In the genomic region with DNA sequence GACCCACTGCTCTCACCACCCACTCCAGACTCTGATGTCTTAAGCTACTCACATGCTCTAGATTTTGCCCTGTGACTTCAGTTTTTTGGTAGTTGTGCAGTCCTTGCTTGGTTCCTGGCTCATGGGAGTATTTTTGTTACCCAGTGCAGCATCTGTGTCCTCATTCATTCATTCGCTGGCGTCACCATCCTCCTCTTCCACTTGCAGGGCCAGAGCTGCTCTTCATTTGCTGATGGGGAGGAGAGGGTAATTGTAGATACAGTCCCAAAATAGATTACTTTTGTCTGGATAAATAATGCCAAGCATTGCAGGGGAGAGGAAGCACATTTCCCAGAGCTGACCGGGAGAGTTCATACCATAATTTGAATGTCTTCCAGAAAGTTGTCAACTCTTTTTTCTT, we compare ENCODE assay signal across 21 cellular contexts. TPM values are rescaled to one million over a fixed set of nuclear protein-coding genes. Genes with fewer than 3 reads are reported as not detected.
DNase-seq lines count a peak whose midpoint lies in the region; ATAC-seq, FAIRE-seq and TF ChIP-seq lines count a peak whose summit lies in the region.
"Had no signal": no experiment of that assay in that cellular context is flagged by ENCODE, and none has a peak within 500 bp of the region (broad histone marks: within the 10 kb centered on the region; RNA-seq: fewer than 3 reads in every experiment).

No MANE protein-coding gene starts in this region.

- 70% methylated on average over 3 of the region's 3 CpGs for WGBS in K562 (ENCODE audit: insufficient coverage, low coverage, missing lambda C conversion rate)
- 62% methylated on average over 3 of the region's 3 CpGs for WGBS in esophagus muscularis mucosa

- no peaks in the 10 kb centered on the region for H3K9me3 Mint-ChIP-seq in neural crest cell
- H3K9me3 Mint-ChIP-seq: CD4-positive, alpha-beta T cell; GM23338 had no signal

- peak; percentile 32 for FAIRE-seq in K562 (lab: Jason Lieb, UNC)
- FAIRE-seq: A204.1, D721Med, GM12892, GM18507, HTR-8/SVneo had no signal

- BruUV-seq in K562 (replicated peaks; lab: Mats Ljungman, UMichigan): no TSS peak

- TF ChIP-seq CTCF in K562 (IDR thresholded peaks at IDR 0.05 in 2 of 3, conservative IDR thresholded peaks at IDR 0.05 in 1 of 3; ENCODE audit: insufficient read depth in 2 of 3, low read depth in 1 of 3, low read length in 3 of 3) (no peak), neural crest cell (conservative IDR thresholded peaks at IDR 0.05) (no peak), esophagus muscularis mucosa (IDR thresholded peaks at IDR 0.05) (no peak)

- in situ Hi-C loops in K562 (cut with MboI): no loop called here

- no peak for TF ChIP-seq RAD21 in K562 (CRISPR knock-in tag; conservative IDR thresholded peaks at IDR 0.05 in 1 of 2, IDR thresholded peaks at IDR 0.05 in 1 of 2)

- CTCF ChIA-PET in K562 (lab: Yijun Ruan, JAX; ENCODE audit: low intra/inter-chr PET ratio): no interaction called here

- peaks cover 2% of the 10 kb centered on the region for H3K36me3 Mint-ChIP-seq in neural crest cell (ENCODE audit: low read depth)

- H3K4me3 ChIP-seq in K562 (no peak overlapping the region), esophagus muscularis mucosa (no peak overlapping the region)
- H3K4me3 ChIP-seq: GM23338 had no signal

- peaks cover 0 to 11% of the 10 kb centered on the region in 2 experiments; a peak in 3 of 5 replicates for H3K4me1 ChIP-seq in K562 (replicated peaks in 1 of 2; ENCODE audit: control insufficient read depth in 2 of 2, insufficient read depth in 2 of 2, low read length in 2 of 2)
- peaks cover 0 to 9% (median 2%) of the 10 kb centered on the region in 4 donors for H3K4me1 ChIP-seq in esophagus muscularis mucosa

- H3K9ac ChIP-seq in K562 (ENCODE audit: insufficient read depth in 1 of 2, low read depth in 2 of 2, low read length in 2 of 2): no peak overlapping the region

- no peaks in the 10 kb centered on the region for H3K27me3 ChIP-seq in K562 (ENCODE audit: control insufficient read depth in 2 of 2, insufficient read depth in 2 of 2, low read length in 2 of 2)
- H3K27me3 ChIP-seq in esophagus muscularis mucosa: no peaks in the 10 kb centered on the region

- H2AFZ ChIP-seq in K562 (ENCODE audit: low read depth, low read length): no peak overlapping the region
- H2AFZ ChIP-seq: GM23338 had no signal

- H3K4me2 ChIP-seq in K562 (ENCODE audit: insufficient read depth, low read length): no peak overlapping the region
- H3K4me2 ChIP-seq: GM23338 had no signal

- peaks cover 3% of the 10 kb centered on the region for H4K20me1 ChIP-seq in K562 (replicated peaks; ENCODE audit: control insufficient read depth, insufficient read depth, low read length)

- DNase-seq in Ammon's horn (ENCODE audit: low spot score) (peak; percentile 27), EH (ENCODE audit: low read depth) (peak; percentile 15), K562 (ENCODE audit: extremely low read depth in 1 of 4, low spot score in 3 of 4) (no peak), neural crest cell (ENCODE audit: low read depth, low spot score) (no peak), esophagus muscularis mucosa (ENCODE audit: extremely low spot score) (no peak), NCI-H1436 (lab: John Stamatoyannopoulos, UW) (no peak)
- DNase-seq: ACHN; Caco-2; CD4-positive, alpha-beta T cell; GDM1; H7; IMR-90 had no signal

- H3K27ac ChIP-seq in K562 (ENCODE audit: extremely low read depth, low read depth, low read length) (no peak overlapping the region), esophagus muscularis mucosa (replicated peaks in 1 of 4) (no peak overlapping the region)
- H3K27ac ChIP-seq: C4-2B had no signal

- TF ChIP-seq POLR2A in K562 (conservative IDR thresholded peaks at IDR 0.05): no peak
- no peak for TF ChIP-seq POLR2A in esophagus muscularis mucosa (IDR thresholded peaks at IDR 0.05; ENCODE audit: low read depth)

- no peaks in the 10 kb centered on the region for H3K4me1 Mint-ChIP-seq in neural crest cell
- H3K4me1 Mint-ChIP-seq: GM23338 had no signal

- no peaks in the 10 kb centered on the region for H3K9me1 ChIP-seq in K562 (ENCODE audit: control insufficient read depth, insufficient read depth, low read length)

- H3K36me3 ChIP-seq in K562 (ENCODE audit: control insufficient read depth, insufficient read depth, low read length) (peaks cover 22% of the 10 kb centered on the region; the same call in 1 of the 3 replicates), esophagus muscularis mucosa (peaks cover 0 to 24% (median 9%) of the 10 kb centered on the region in 4 donors)

- peak overlapping the region; percentile 46 for H3K27ac Mint-ChIP-seq in neural crest cell (ENCODE audit: unreplicated experiment)
- H3K27ac Mint-ChIP-seq: CD4-positive, alpha-beta T cell; GM23338 had no signal

- intact Hi-C loops in K562 (cut with micrococcal nuclease): no loop called here
- intact Hi-C loops in esophagus muscularis mucosa (cut with DNase I): no loop called here

- peaks cover 18% of the 10 kb centered on the region; the same call in 1 of the 3 replicates for H3K79me2 ChIP-seq in K562 (ENCODE audit: control insufficient read depth, insufficient read depth, low read length)

- no peak for ATAC-seq in K562
- ATAC-seq in GM18870 (IDR thresholded peaks at IDR 0.05; ENCODE audit: unreplicated experiment): no peak
- ATAC-seq: GM23338, HCT116 had no signal

- no peak overlapping the region for H3K4me3 Mint-ChIP-seq in neural crest cell
- H3K4me3 Mint-ChIP-seq: CD4-positive, alpha-beta T cell; GM23338 had no signal

- H3K27me3 Mint-ChIP-seq in neural crest cell (ENCODE audit: low read depth): no peaks in the 10 kb centered on the region
- H3K27me3 Mint-ChIP-seq: CD4-positive, alpha-beta T cell had no signal

- H3K9me3 ChIP-seq in K562 (replicated peaks; ENCODE audit: control insufficient read depth, insufficient read depth, low read depth, low read length): no peaks in the 10 kb centered on the region
- no peaks in the 10 kb centered on the region for H3K9me3 ChIP-seq in esophagus muscularis mucosa
- H3K9me3 ChIP-seq: Caco-2 had no signal

- TF ChIP-seq EP300 in K562 (IDR thresholded peaks at IDR 0.05; ENCODE audit: low read length): no peak
- TF ChIP-seq EP300 in esophagus muscularis mucosa (IDR thresholded peaks at IDR 0.05): no peak

- POLR2A ChIA-PET in K562 (lab: Yijun Ruan, JAX): interaction anchor here (0.6 to 3.6 kb wide), 4 partner anchors 13 to 1208 kb away, joined by 3 to 22 read pairs (median 4); a partner anchor contains a TSS

TF ChIP-seq in K562, 482 proteins besides CTCF, POLR2A, EP300 and RAD21 (continues in another document):
- no peak for TF ChIP-seq ZFP1 (CRISPR knock-in tag; IDR thresholded peaks at IDR 0.05)
- no peak for TF ChIP-seq CBX5 (IDR thresholded peaks at IDR 0.05; ENCODE audit: borderline replicate concordance, low read depth)
- no peak for TF ChIP-seq ZNF184 (CRISPR knock-in tag; IDR thresholded peaks at IDR 0.05)
- no peak for TF ChIP-seq HDAC6 (IDR thresholded peaks at IDR 0.05; ENCODE audit: low read depth, low read length)
- no peak for TF ChIP-seq POLR2B (IDR thresholded peaks at IDR 0.05; ENCODE audit: low read depth, partially characterized antibody)
- TF ChIP-seq SAP30 (IDR thresholded peaks at IDR 0.05; ENCODE audit: borderline replicate concordance, insufficient read depth, low read depth, low read length, poor library complexity, severe bottlenecking): no peak
- TF ChIP-seq FOXJ3 (CRISPR knock-in tag; IDR thresholded peaks at IDR 0.05): no peak
- no peak for TF ChIP-seq CREM (IDR thresholded peaks at IDR 0.05; ENCODE audit: low read depth)
- TF ChIP-seq ZNF507 (tag; conservative IDR thresholded peaks at IDR 0.05): no peak

RNA-seq across cellular contexts. Expression of a gene that starts 12.7 kb away (rescaled TPM):
- 47.1 and 66.4 TPM in 2 replicates for total RNA-seq in K562 (2011; cell fraction: chromatin; rRNA removed; ENCODE audit: low replicate concordance)
- total RNA-seq in K562 (2011; cell fraction: nucleolus; rRNA removed): 27.8 and 30.0 TPM in 2 replicates
- 47.8 and 65.0 TPM in 2 replicates for total RNA-seq in K562 (2011; cell fraction: nucleoplasm; rRNA removed)
- total RNA-seq in K562 (2014; rRNA removed) (87.2 and 98.6 TPM in 2 replicates), K562 (2014; rRNA removed; fragmentation: Illumina TruSeq; extraction: Trizol) (102 and 104 TPM in 2 replicates), K562 (2015; rRNA removed; fragmentation: Illumina TruSeq; extraction: Trizol) (102 and 118 TPM in 2 replicates), K562 (2021) (66.0 and 81.9 TPM in 2 replicates), neural crest cell (51.4 and 53.5 TPM in 2 replicates), esophagus muscularis mucosa (10 to 100 TPM in 3 of 4 donors, 1 to 10 TPM in 1; 8.9 to 18.4 (median 11.5) TPM)
- polyA plus RNA-seq in K562 (2011; rRNA removed) (126 and 130 TPM in 2 replicates), K562 (2014; fragmentation: Illumina TruSeq; extraction: Trizol) (68.5 and 75.0 TPM in 2 replicates), K562 (2014; fragmentation: Nextera tagmentation; extraction: Ambion mirVana) (100 to 1,000 TPM; 216 to 237 TPM), K562 (2014; rRNA removed) (67.2 and 79.2 TPM in 2 replicates)
- 27.7 and 54.8 TPM in 2 replicates for polyA plus RNA-seq in K562 (2011; cell fraction: cytosol; rRNA removed)
- 30.0 and 56.5 TPM in 2 replicates for polyA plus RNA-seq in K562 (2011; cell fraction: nucleus; rRNA removed)
- polyA plus RNA-seq in K562 (2012): 93.8 and 140 TPM in 2 replicates
- 63.0 and 72.5 TPM in 2 replicates for polyA minus RNA-seq in K562 (2011; rRNA and poly(A)+ RNA removed)
- 23.1 and 25.8 TPM in 2 replicates for polyA minus RNA-seq in K562 (2011; cell fraction: cytosol; rRNA and poly(A)+ RNA removed)
- 11.6 and 21.1 TPM in 2 replicates for polyA minus RNA-seq in K562 (2011; cell fraction: nucleus; rRNA and poly(A)+ RNA removed)

RNA-seq across cellular contexts. Expression of a gene that starts 39.5 kb away (rescaled TPM):
- total RNA-seq in K562 (2011; cell fraction: chromatin; rRNA removed; ENCODE audit: low replicate concordance): 17.2 and 50.1 TPM in 2 replicates
- 15.7 and 17.4 TPM in 2 replicates for total RNA-seq in K562 (2011; cell fraction: nucleolus; rRNA removed)
- 22.2 and 30.5 TPM in 2 replicates for total RNA-seq in K562 (2011; cell fraction: nucleoplasm; rRNA removed)
- 30.0 and 35.8 TPM in 2 replicates for total RNA-seq in K562 (2014; rRNA removed)
- total RNA-seq in K562 (2014; rRNA removed; fragmentation: Illumina TruSeq; extraction: Trizol): 45.4 and 53.5 TPM in 2 replicates
- 39.6 and 45.7 TPM in 2 replicates for total RNA-seq in K562 (2015; rRNA removed; fragmentation: Illumina TruSeq; extraction: Trizol)
- total RNA-seq in K562 (2021): 70.8 and 77.2 TPM in 2 replicates
- 74.7 and 95.3 TPM in 2 replicates for polyA plus RNA-seq in K562 (2011; rRNA removed)
- polyA plus RNA-seq in K562 (2011; cell fraction: cytosol; rRNA removed): 35.5 and 36.2 TPM in 2 replicates
- 21.9 and 32.9 TPM in 2 replicates for polyA plus RNA-seq in K562 (2011; cell fraction: nucleus; rRNA removed)
- polyA plus RNA-seq in K562 (2012): 55.5 and 74.0 TPM in 2 replicates
- 60.2 and 67.9 TPM in 2 replicates for polyA plus RNA-seq in K562 (2014; fragmentation: Illumina TruSeq; extraction: Trizol)
- polyA plus RNA-seq in K562 (2014; fragmentation: Nextera tagmentation; extraction: Ambion mirVana): 10 to 100 TPM; 14.0 to 15.7 TPM
- 33.6 and 41.4 TPM in 2 replicates for polyA plus RNA-seq in K562 (2014; rRNA removed)
- 200 and 246 TPM in 2 replicates for polyA minus RNA-seq in K562 (2011; rRNA and poly(A)+ RNA removed)
- polyA minus RNA-seq in K562 (2011; cell fraction: cytosol; rRNA and poly(A)+ RNA removed): 47.0 and 60.7 TPM in 2 replicates
- 12.4 and 26.5 TPM in 2 replicates for polyA minus RNA-seq in K562 (2011; cell fraction: nucleus; rRNA and poly(A)+ RNA removed)
- 75.0 and 85.9 TPM in 2 replicates for total RNA-seq in neural crest cell
- 100 to 1,000 TPM; 107 to 161 (median 134) TPM for total RNA-seq in esophagus muscularis mucosa

Comparison
In these comparisons a context has a peak if more than half of its experiments do, and no peak if none do; other contexts are left out.
1. DNase-seq: peak in Ammon's horn (single experiment) and EH (single experiment); none in K562 (0 of 4), neural crest cell (single experiment), esophagus muscularis mucosa (single experiment) and NCI-H1436 (single experiment).